ENCODE assay signal across 20 cellular contexts in genomic region chr13:66461021-66461420, GRCh38.
DNase-seq lines count a peak whose midpoint lies in the region; ATAC-seq and TF ChIP-seq lines count a peak whose summit lies in the region.
"Had no signal": no experiment of that assay in that cellular context is flagged by ENCODE, and none has a peak within 500 bp of the region (broad histone marks: within the 10 kb centered on the region; RNA-seq: fewer than 3 reads in every experiment).

No MANE protein-coding gene starts in this region.

- POLR2A ChIA-PET in IMR-90 (lab: Charles Lee; ENCODE audit: unreplicated experiment): interaction anchor here (0.6 kb wide), 1 partner anchor 287 kb away, joined by 3 read pairs; no protein-coding TSS in a partner anchor

- no peak overlapping the region for H4K5ac ChIP-seq in IMR-90 (ENCODE audit: low read depth, low read length)

- WGBS in IMR-90 (ENCODE audit: extremely low coverage in 2 of 2, insufficient read length in 1 of 2), 2 experiments: no CpG with 5 or more reads among the region's 1 CpG
- WGBS in smooth muscle cell (ENCODE audit: low lambda C conversion rate): 76% methylated on average over 1 of the region's 1 CpG

- no peak overlapping the region for H2AFZ ChIP-seq in IMR-90 (replicated peaks; ENCODE audit: low read length, poor library complexity)
- no peak overlapping the region for H2AFZ ChIP-seq in smooth muscle cell (ENCODE audit: low read depth)

- H3K27me3 ChIP-seq in IMR-90 (ENCODE audit: control insufficient read depth, insufficient read depth, low read length) (no peaks in the 10 kb centered on the region), smooth muscle cell (ENCODE audit: low read depth) (no peaks in the 10 kb centered on the region)
- H3K27me3 ChIP-seq: BLaER1 treated with 17β-estradiol and CSF1 and Interleukin-3, amounts not matched to agents 10 nM and 100 nM; SJCRH30 had no signal

- TF ChIP-seq POLR2A in IMR-90 (IDR thresholded peaks at IDR 0.05; ENCODE audit: low read depth, low read length): no peak

- dilution Hi-C loops in IMR-90 (cut with HindIII; ENCODE audit: low sequenced_read_pairs, unreplicated experiment): no loop called here

- DNase-seq in IMR-90 (peak; percentile 54), astrocyte of the spinal cord (ENCODE audit: low read depth, low spot score) (peak; percentile 14), fibroblast of the aortic adventitia (ENCODE audit: low read depth) (peak; percentile 66), smooth muscle cell (lab: John Stamatoyannopoulos, UW; ENCODE audit: unreplicated experiment) (no peak), cerebellum (ENCODE audit: low spot score) (no peak)
- DNase-seq: CD8-positive, alpha-beta memory T cell; DMS79; GDM1; GOT3; Kasumi-1; NCI-H1105 treated with DMSO at 0.1 percent for 48 hours; NCI-H1930; NCI-H748 treated with DMSO at 0.1 percent for 48 hours; OCI-M1; SJCRH30 had no signal

- H3K4me3 ChIP-seq in IMR-90 (ENCODE audit: insufficient read depth, low read depth, low read length) (no peak overlapping the region), astrocyte of the spinal cord (ENCODE audit: low read depth, low read length) (no peak overlapping the region), fibroblast of the aortic adventitia (ENCODE audit: low read depth, low read length) (no peak overlapping the region), smooth muscle cell (no peak overlapping the region)
- H3K4me3 ChIP-seq: A549; BLaER1 treated with 17β-estradiol and CSF1 and Interleukin-3, amounts not matched to agents 10 nM and 100 nM; SJCRH30 had no signal

- H3K36me3 ChIP-seq in IMR-90 (ENCODE audit: control insufficient read depth, insufficient read depth, low read length) (no peaks in the 10 kb centered on the region), smooth muscle cell (ENCODE audit: low read depth) (no peaks in the 10 kb centered on the region)
- H3K36me3 ChIP-seq: BLaER1 treated with 17β-estradiol and CSF1 and Interleukin-3, amounts not matched to agents 10 nM and 100 nM; SJCRH30 had no signal

- no peak for TF ChIP-seq RAD21 in IMR-90 (IDR thresholded peaks at IDR 0.05; ENCODE audit: low read length)

- no peak overlapping the region for H2AK5ac ChIP-seq in IMR-90 (ENCODE audit: low read depth, low read length)

- H3K4me1 ChIP-seq in IMR-90 (ENCODE audit: control insufficient read depth, insufficient read depth, low read length) (no peaks in the 10 kb centered on the region; the same call in 1 of the 2 replicates), smooth muscle cell (ENCODE audit: low read depth) (no peaks in the 10 kb centered on the region)
- H3K4me1 ChIP-seq: A549; BLaER1 treated with 17β-estradiol and CSF1 and Interleukin-3, amounts not matched to agents 10 nM and 100 nM; SJCRH30 had no signal

- no peaks in the 10 kb centered on the region for H3K9me1 ChIP-seq in IMR-90 (ENCODE audit: insufficient read depth, low read length)

- H2BK20ac ChIP-seq in IMR-90 (ENCODE audit: low read depth, low read length): no peak overlapping the region

- no TSS peak for BruUV-seq in IMR-90 (replicated peaks; lab: Mats Ljungman, UMichigan)

- H2BK15ac ChIP-seq in IMR-90 (ENCODE audit: low read depth, low read length): no peak overlapping the region

- TF ChIP-seq CTCF in IMR-90 (conservative IDR thresholded peaks at IDR 0.05; ENCODE audit: low read depth, low read length): no peak
- no peak for TF ChIP-seq CTCF in astrocyte of the spinal cord (IDR thresholded peaks at IDR 0.05; ENCODE audit: low read depth, low read length)
- no peak for TF ChIP-seq CTCF in fibroblast of the aortic adventitia (IDR thresholded peaks at IDR 0.05; ENCODE audit: insufficient read depth, low read length)
- no peak for TF ChIP-seq CTCF in smooth muscle cell (IDR thresholded peaks at IDR 0.05; ENCODE audit: borderline replicate concordance, insufficient read depth, poor library complexity, severe bottlenecking)

- in situ Hi-C loops in IMR-90 (cut with MboI; ENCODE audit: low sequenced_read_pairs) (no loop called here), astrocyte of the spinal cord (cut with HindIII; ENCODE audit: low sequenced_read_pairs) (no loop called here)

- H4K20me1 ChIP-seq in IMR-90 (ENCODE audit: insufficient read depth, low read length): no peaks in the 10 kb centered on the region
- no peaks in the 10 kb centered on the region for H4K20me1 ChIP-seq in smooth muscle cell (ENCODE audit: low read depth)
- H4K20me1 ChIP-seq: BLaER1 treated with 17β-estradiol and CSF1 and Interleukin-3, amounts not matched to agents 10 nM and 100 nM had no signal

- no peak overlapping the region for H3K14ac ChIP-seq in IMR-90 (replicated peaks; ENCODE audit: low read depth, low read length)

- H3F3A ChIP-seq in smooth muscle cell (ENCODE audit: low read depth): no peaks in the 10 kb centered on the region

- CTCF ChIA-PET in IMR-90 (lab: Yijun Ruan, JAX): interaction anchor here (1.6 kb wide), 1 partner anchor 9 kb away, joined by 3 read pairs; no protein-coding TSS in a partner anchor

- no peak overlapping the region for H3K18ac ChIP-seq in IMR-90 (ENCODE audit: low read depth, low read length)

- H4K8ac ChIP-seq in IMR-90 (ENCODE audit: low read depth in 2 of 2, low read length in 2 of 2): no peak overlapping the region

- no peak overlapping the region for H3K56ac ChIP-seq in IMR-90 (ENCODE audit: extremely low read depth, insufficient read depth, low read length)

- intact Hi-C loops in IMR-90 (cut with micrococcal nuclease): no loop called here

- H3K79me2 ChIP-seq in smooth muscle cell (ENCODE audit: low read depth): no peaks in the 10 kb centered on the region

- H3K4ac ChIP-seq in IMR-90 (ENCODE audit: low read depth, low read length): no peak overlapping the region

- H2AK9ac ChIP-seq in IMR-90 (replicated peaks; ENCODE audit: low read depth, low read length, poor library complexity): no peak overlapping the region

- no peak overlapping the region for H2BK120ac ChIP-seq in IMR-90 (ENCODE audit: low read depth, low read length)

- H2BK5ac ChIP-seq in IMR-90 (ENCODE audit: low read depth, low read length, poor library complexity, severe bottlenecking): no peak overlapping the region

- no peak overlapping the region for H4K91ac ChIP-seq in IMR-90 (ENCODE audit: insufficient read depth, low read depth, low read length)

- H3K4me2 ChIP-seq in IMR-90 (ENCODE audit: low read depth, low read length) (no peak overlapping the region), smooth muscle cell (peak overlapping the region; percentile 1)
- H3K4me2 ChIP-seq: A549; BLaER1 treated with 17β-estradiol and CSF1 and Interleukin-3, amounts not matched to agents 10 nM and 100 nM had no signal

- H3K9ac ChIP-seq in IMR-90 (ENCODE audit: low read depth, low read length) (no peak overlapping the region), smooth muscle cell (ENCODE audit: low read depth) (no peak overlapping the region)
- H3K9ac ChIP-seq: BLaER1 treated with 17β-estradiol and CSF1 and Interleukin-3, amounts not matched to agents 10 nM and 100 nM had no signal

- H3K9me3 ChIP-seq in IMR-90 (ENCODE audit: control insufficient read depth, insufficient read depth, low read length): no peaks in the 10 kb centered on the region
- no peaks in the 10 kb centered on the region for H3K9me3 ChIP-seq in smooth muscle cell (replicated peaks; ENCODE audit: low read depth)
- H3K9me3 ChIP-seq: A549; BLaER1 treated with 17β-estradiol and CSF1 and Interleukin-3, amounts not matched to agents 10 nM and 100 nM; SJCRH30 had no signal

- H3K27ac ChIP-seq in IMR-90 (ENCODE audit: insufficient read depth, low read length) (no peak overlapping the region), smooth muscle cell (ENCODE audit: low read depth) (no peak overlapping the region)
- H3K27ac ChIP-seq: A549; BLaER1 treated with 17β-estradiol and CSF1 and Interleukin-3, amounts not matched to agents 10 nM and 100 nM; RWPE1; SJCRH30 had no signal

- no peak overlapping the region for H3K23ac ChIP-seq in IMR-90 (ENCODE audit: low read depth, low read length)

- ATAC-seq in IMR-90 (ENCODE audit: low read depth): peak; percentile 83
- no peak for ATAC-seq in HG03045 (IDR thresholded peaks at IDR 0.05; ENCODE audit: unreplicated experiment)
- no peak for ATAC-seq in HG02973 (IDR thresholded peaks at IDR 0.05; ENCODE audit: unreplicated experiment)
- ATAC-seq: A549 had no signal

- no peaks in the 10 kb centered on the region for H3K79me1 ChIP-seq in IMR-90 (ENCODE audit: low read depth in 1 of 2, low read length in 2 of 2)

TF ChIP-seq in IMR-90, 13 proteins besides CTCF, POLR2A, EP300 and RAD21:
- TF ChIP-seq SMC3 (IDR thresholded peaks at IDR 0.05; ENCODE audit: low read depth, low read length): no peak
- TF ChIP-seq MAFK (IDR thresholded peaks at IDR 0.05; ENCODE audit: low read depth, low read length): no peak
- no peak for TF ChIP-seq MAZ (IDR thresholded peaks at IDR 0.05; ENCODE audit: borderline replicate concordance, low read depth, low read length)

Comparison
In these comparisons a context has a peak if more than half of its experiments do, and no peak if none do; other contexts are left out.
1. DNase-seq: peak in IMR-90 (single experiment), astrocyte of the spinal cord (single experiment) and fibroblast of the aortic adventitia (single experiment); none in smooth muscle cell (single experiment) and cerebellum (single experiment).